1 cellular context compared by ENCODE assay signal in the genomic region with DNA sequence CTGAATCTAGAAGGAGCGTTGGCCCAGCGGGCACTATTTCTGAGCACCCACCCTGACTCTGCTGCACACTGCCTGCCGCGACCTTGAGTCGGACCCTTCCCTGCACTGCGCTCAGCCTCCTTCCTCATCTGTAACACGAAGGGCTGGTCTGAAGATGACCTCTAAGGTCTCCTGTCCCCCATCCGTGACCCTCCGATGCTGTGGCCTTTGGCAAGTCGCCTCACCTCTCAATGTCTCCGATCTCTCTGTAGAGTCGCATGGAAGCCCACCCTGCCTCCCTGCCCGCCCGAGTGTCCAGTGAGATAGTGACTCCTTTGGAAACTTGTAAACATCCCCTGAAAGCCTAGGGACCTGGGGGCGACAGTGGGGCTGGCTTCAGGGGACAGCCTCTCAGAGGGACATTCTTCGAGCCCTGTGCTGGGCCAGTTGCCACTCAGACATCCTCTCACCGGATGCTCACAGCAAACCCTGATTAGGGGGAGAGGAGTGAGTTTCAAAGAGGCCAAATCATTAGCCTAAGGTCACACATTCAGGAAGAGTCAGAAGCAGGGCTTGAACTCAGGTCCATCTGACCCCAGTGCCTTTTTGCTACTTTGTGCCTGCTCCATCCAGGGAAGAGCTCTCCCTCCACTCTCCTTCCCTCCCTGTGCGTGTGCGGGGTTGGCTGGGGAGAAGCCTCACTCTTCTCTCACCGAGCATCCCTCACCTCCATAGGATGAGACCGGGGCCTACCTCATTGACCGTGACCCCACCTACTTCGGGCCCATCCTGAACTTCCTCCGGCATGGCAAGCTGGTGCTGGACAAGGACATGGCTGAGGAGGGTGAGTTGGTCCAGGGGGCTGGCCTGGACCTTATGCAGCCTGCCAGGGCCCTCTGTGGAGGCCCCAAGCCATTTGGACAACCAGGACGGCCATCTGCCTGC.
TF ChIP-seq lines count a peak whose summit lies in the region.

No MANE protein-coding gene starts in this region.

TF ChIP-seq in H1, 55 proteins besides CTCF, POLR2A, EP300 and RAD21:
- no peak for TF ChIP-seq SP2 (IDR thresholded peaks at IDR 0.05; ENCODE audit: low read length)
- no peak for TF ChIP-seq BACH1 (IDR thresholded peaks at IDR 0.05; ENCODE audit: low read length)
- no peak for TF ChIP-seq SIN3A (conservative IDR thresholded peaks at IDR 0.05 in 1 of 2, IDR thresholded peaks at IDR 0.05 in 1 of 2; ENCODE audit: low read depth in 1 of 2, low read length in 2 of 2)
- no peak for TF ChIP-seq YY1 (IDR thresholded peaks at IDR 0.05; ENCODE audit: low read depth, low read length)
- no peak for TF ChIP-seq TEAD4 (IDR thresholded peaks at IDR 0.05; ENCODE audit: low read depth, low read length)
- no peak for TF ChIP-seq GTF2F1 (IDR thresholded peaks at IDR 0.05; ENCODE audit: borderline replicate concordance, low read depth, low read length)
- TF ChIP-seq EGR1 (IDR thresholded peaks at IDR 0.05; ENCODE audit: borderline replicate concordance, low read depth, low read length) = no peak
- TF ChIP-seq SP1 (IDR thresholded peaks at IDR 0.05; ENCODE audit: low read depth, low read length) = no peak
- no peak for TF ChIP-seq JUND (IDR thresholded peaks at IDR 0.05; ENCODE audit: low read length)
- no peak for TF ChIP-seq CEBPB (IDR thresholded peaks at IDR 0.05; ENCODE audit: low read depth, low read length)
- no peak for TF ChIP-seq BCL11A (IDR thresholded peaks at IDR 0.05; ENCODE audit: low read depth in 2 of 2, low read length in 2 of 2)
- no peak for TF ChIP-seq RNF2 (IDR thresholded peaks at IDR 0.05; ENCODE audit: borderline replicate concordance, low read depth, low read length, missing control alignments, poor library complexity, severe bottlenecking)
